In the genomic region with DNA sequence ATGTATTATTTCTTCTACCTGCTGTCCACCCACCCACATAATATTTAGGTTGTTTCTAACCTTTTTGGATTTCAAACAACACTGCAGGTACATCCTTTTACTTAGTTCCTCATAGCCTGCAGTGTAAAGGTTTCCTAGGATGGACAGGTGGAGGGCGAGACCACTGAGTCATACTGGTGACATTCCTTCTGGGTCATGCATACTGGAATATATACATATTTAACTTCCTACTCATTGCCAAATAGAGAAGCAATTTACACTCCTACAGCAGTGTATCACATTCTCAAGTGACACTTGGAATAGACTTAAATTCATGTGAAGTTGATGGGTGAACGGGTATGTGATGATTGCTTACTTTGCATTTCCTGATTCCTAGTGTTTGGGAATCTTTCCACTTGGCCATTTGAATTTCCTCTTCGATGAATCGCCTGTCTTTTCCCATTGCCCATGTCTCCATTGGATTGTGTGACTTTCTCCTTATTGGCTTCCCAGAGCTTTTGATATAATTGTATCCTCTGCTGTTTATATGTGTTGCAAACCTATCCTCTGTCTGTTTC, we compare ENCODE assay signal across 17 cellular contexts. TPM values are rescaled to one million over a fixed set of nuclear protein-coding genes. Genes with fewer than 3 reads are reported as not detected.
"Had no signal": no experiment of that assay in that cellular context is flagged by ENCODE, and none has a peak within 500 bp of the region (broad histone marks: within the 10 kb centered on the region; RNA-seq: fewer than 3 reads in every experiment).

No MANE protein-coding gene starts in this region.

- H3K4me1 ChIP-seq: gastrocnemius medialis, heart right ventricle, left lung had no signal

- H3K4me3 Mint-ChIP-seq: activated CD4-positive, alpha-beta T cell treated with anti-CD3 and anti-CD28 coated beads, Interleukin-2, amount 10 ng/mL, durations not matched to agents 7 days and 5 days; activated naive CD4-positive, alpha-beta T cell treated with anti-CD3 and anti-CD28 coated beads, Interleukin-2, amount 50 U/mL, for 24 hours; brain; memory B cell; nephron; stimulated activated naive CD8-positive, alpha-beta T cell treated with anti-CD3 and anti-CD28 coated beads, Interleukin-15, Interleukin-2, amounts not matched to agents 100 ng/mL and 50 ng/mL, for 24 hours; T-helper 17 cell had no signal

- ATAC-seq: gastrocnemius medialis, heart right ventricle, left lung, T-helper 17 cell had no signal

- H3K4me3 ChIP-seq: gastrocnemius medialis, heart right ventricle, left lung, thoracic aorta had no signal

- DNase-seq: activated CD4-positive, CD25-positive, alpha-beta regulatory T cell; activated T-cell treated with anti-CD3 and anti-CD28 coated beads, Interleukin-2, amount 50 U/mL, for 1 hour; amygdala; gastrocnemius medialis; heart right ventricle; left lung; SK-N-SH; stimulated activated CD4-positive, alpha-beta T cell treated with anti-CD3 and anti-CD28 coated beads, Interleukin-4, amount 100 ng/mL, for 24 hours; T-helper 17 cell had no signal

- H3K4me2 ChIP-seq: SK-N-SH had no signal

- H3K36me3 Mint-ChIP-seq: activated naive CD4-positive, alpha-beta T cell treated with anti-CD3 and anti-CD28 coated beads, Interleukin-2, amount 50 U/mL, for 24 hours; brain had no signal

- H3K27ac Mint-ChIP-seq: activated CD4-positive, alpha-beta T cell treated with anti-CD3 and anti-CD28 coated beads, Interleukin-2, amount 10 ng/mL, durations not matched to agents 7 days and 5 days; activated naive CD4-positive, alpha-beta T cell treated with anti-CD3 and anti-CD28 coated beads, Interleukin-2, amount 50 U/mL, for 24 hours; brain; memory B cell; nephron; stimulated activated naive CD8-positive, alpha-beta T cell treated with anti-CD3 and anti-CD28 coated beads, Interleukin-15, Interleukin-2, amounts not matched to agents 100 ng/mL and 50 ng/mL, for 24 hours; T-helper 17 cell had no signal

- H3K9ac ChIP-seq: SK-N-SH had no signal

- H3K4me1 Mint-ChIP-seq: activated CD4-positive, alpha-beta T cell treated with anti-CD3 and anti-CD28 coated beads, Interleukin-2, amount 10 ng/mL, durations not matched to agents 7 days and 5 days; activated naive CD4-positive, alpha-beta T cell treated with anti-CD3 and anti-CD28 coated beads, Interleukin-2, amount 50 U/mL, for 24 hours; brain; memory B cell; nephron; T-helper 17 cell had no signal

- H3K27ac ChIP-seq: gastrocnemius medialis, heart right ventricle, left lung, thoracic aorta had no signal

- H3K36me3 ChIP-seq: gastrocnemius medialis, heart right ventricle, left lung, thoracic aorta had no signal

- H3K9me3 ChIP-seq: gastrocnemius medialis, SK-N-SH had no signal

RNA-seq across cellular contexts. Expression of a gene that starts 8.2 kb away (rescaled TPM):
- total RNA-seq: activated CD4-positive, alpha-beta T cell treated with anti-CD3 and anti-CD28 coated beads, Interleukin-2, amount 10 ng/mL, durations not matched to agents 7 days and 5 days; activated CD8-positive, alpha-beta memory T cell treated with anti-CD3 and anti-CD28 coated beads for 36 hours; T-helper 17 cell had no signal
